Comparison of ENCODE assay signal across 10 cellular contexts in genomic region chr10:35422236-35422635, GRCh38.
DNase-seq lines count a peak whose midpoint lies in the region; ATAC-seq and TF ChIP-seq lines count a peak whose summit lies in the region.
"Had no signal": no experiment of that assay in that cellular context is flagged by ENCODE, and none has a peak within 500 bp of the region (broad histone marks: within the 10 kb centered on the region; RNA-seq: fewer than 3 reads in every experiment).

No MANE protein-coding gene starts in this region.

- peak overlapping the region; percentile 37 for H3K4me3 ChIP-seq in adipocyte (ENCODE audit: low read length)
- no peak overlapping the region for H3K4me3 ChIP-seq in heart right ventricle

- H3K4me1 ChIP-seq in adipocyte (ENCODE audit: control insufficient read depth, insufficient read depth, low read length) = peaks cover 73% of the 10 kb centered on the region
- H3K4me1 ChIP-seq in heart right ventricle = peaks cover 33 to 99% (median 81%) of the 10 kb centered on the region in 9 donors

- intact Hi-C loops in heart right ventricle (cut with DNase I) = no loop called here

- no peak for TF ChIP-seq CTCF in heart right ventricle (IDR thresholded peaks at IDR 0.05)

- H3K9me3 ChIP-seq in adipocyte (ENCODE audit: control insufficient read depth, low read length) = no peaks in the 10 kb centered on the region
- H3K9me3 ChIP-seq in heart right ventricle = no peaks in the 10 kb centered on the region

- peak overlapping the region in 7 of 10 donors; percentile 44 to 79 (median 55) for H3K27ac ChIP-seq in heart right ventricle

- H3K9ac ChIP-seq in adipocyte (ENCODE audit: low read length) = peak overlapping the region; percentile 79

- no peaks in the 10 kb centered on the region for H3K27me3 ChIP-seq in adipocyte (replicated peaks; ENCODE audit: control insufficient read depth, insufficient read depth, low read length)
- no peaks in the 10 kb centered on the region for H3K27me3 ChIP-seq in heart right ventricle

- no peaks in the 10 kb centered on the region for H3K36me3 ChIP-seq in adipocyte (ENCODE audit: control insufficient read depth, insufficient read depth, low read length, severe bottlenecking)
- H3K36me3 ChIP-seq in heart right ventricle = peaks cover 0 to 4% (median 0%) of the 10 kb centered on the region in 9 donors

- DNase-seq in ELR (ENCODE audit: low read depth) (peak; percentile 71), adipocyte (ENCODE audit: low read depth) (peak; percentile 32), heart right ventricle (no peak), pulmonary artery endothelial cell (ENCODE audit: low read depth, low spot score) (peak; percentile 82), Ammon's horn (ENCODE audit: low spot score) (no peak), hepatic stellate cell (ENCODE audit: low spot score) (no peak)
- DNase-seq: activated CD4-positive, alpha-beta T cell treated with anti-CD3 and anti-CD28 coated beads for 36 hours; NCI-H1417 treated with DMSO at 0.1 percent for 48 hours had no signal

- peak in 6 of 8 donors; percentile 39 to 67 (median 54) for ATAC-seq in heart right ventricle
- no peak for ATAC-seq in GM21717 (IDR thresholded peaks at IDR 0.05; ENCODE audit: unreplicated experiment)
- ATAC-seq in HG03095 (IDR thresholded peaks at IDR 0.05; ENCODE audit: unreplicated experiment) = no peak
- ATAC-seq: activated CD4-positive, alpha-beta T cell treated with anti-CD3 and anti-CD28 coated beads for 36 hours had no signal

- WGBS in heart right ventricle, 2 donors = 52 to 54% methylated on average over 5 of the region's 5 CpGs

Comparison
In these comparisons a context has a peak if more than half of its experiments do, and no peak if none do; other contexts are left out.
1. DNase-seq: peak in ELR (single experiment), adipocyte (single experiment) and pulmonary artery endothelial cell (single experiment); none in heart right ventricle (0 of 2), Ammon's horn (single experiment) and hepatic stellate cell (single experiment).
2. ATAC-seq: peak in heart right ventricle (6 of 8); none in GM21717 (single experiment) and HG03095 (single experiment).